ENCODE assay signal across 15 cellular contexts in genomic region chr16:88975511-88976061, GRCh38. TPM values are rescaled to one million over a fixed set of nuclear protein-coding genes. Genes with fewer than 3 reads are reported as not detected.
DNase-seq lines count a peak whose midpoint lies in the region; ATAC-seq, FAIRE-seq and TF ChIP-seq lines count a peak whose summit lies in the region.
"Had no signal": no experiment of that assay in that cellular context is flagged by ENCODE, and none has a peak within 500 bp of the region (broad histone marks: within the 10 kb centered on the region; RNA-seq: fewer than 3 reads in every experiment).

No MANE protein-coding gene starts in this region.

- H3K27ac Mint-ChIP-seq in endodermal cell: peak overlapping the region; percentile 58
- H3K27ac Mint-ChIP-seq: type B pancreatic cell had no signal

- no peaks in the 10 kb centered on the region for H3K36me3 Mint-ChIP-seq in endodermal cell (ENCODE audit: low read depth)
- H3K36me3 Mint-ChIP-seq: type B pancreatic cell had no signal

- DNase-seq in left ventricle myocardium inferior (no peak), left ventricle myocardium superior (no peak), MV-4-11 (lab: John Stamatoyannopoulos, UW) (peak; percentile 48), endodermal cell (no peak), suprapubic skin (ENCODE audit: low spot score in 2 of 2) (no peak), RCC 7860 (ENCODE audit: low spot score) (no peak), gastrocnemius medialis (no peak)
- DNase-seq: activated T-cell treated with anti-CD3 and anti-CD28 coated beads, Interleukin-2, amount 50 U/mL, for 1 hour; GOT3 had no signal

- H3K4me3 ChIP-seq in left ventricle myocardium inferior (peak overlapping the region; percentile 48), endodermal cell (ENCODE audit: low read length) (no peak overlapping the region), suprapubic skin (peak overlapping the region; percentile 15), gastrocnemius medialis (peak overlapping the region in 1 of 4 donors; percentile 30)
- H3K4me3 ChIP-seq: lung had no signal

- TF ChIP-seq CTCF in left ventricle myocardium inferior (IDR thresholded peaks at IDR 0.05; ENCODE audit: borderline replicate concordance) (no peak), endodermal cell (conservative IDR thresholded peaks at IDR 0.05) (no peak), suprapubic skin (IDR thresholded peaks at IDR 0.05) (no peak), gastrocnemius medialis (IDR thresholded peaks at IDR 0.05 in 4 of 5, conservative IDR thresholded peaks at IDR 0.05 in 1 of 5) (no peak)

- H3K36me3 ChIP-seq in left ventricle myocardium inferior: no peaks in the 10 kb centered on the region
- no peaks in the 10 kb centered on the region for H3K36me3 ChIP-seq in endodermal cell (ENCODE audit: control insufficient read depth, insufficient read depth, low read length)
- H3K36me3 ChIP-seq in suprapubic skin: no peaks in the 10 kb centered on the region
- H3K36me3 ChIP-seq in gastrocnemius medialis: no peaks in the 10 kb centered on the region

- intact Hi-C loops in left ventricle myocardium inferior (cut with micrococcal nuclease) (no loop called here), left ventricle myocardium superior (cut with micrococcal nuclease) (no loop called here), gastrocnemius medialis (cut with DNase I; ENCODE audit: low total_unique reads) (no loop called here)

- H3K27me3 Mint-ChIP-seq in endodermal cell (ENCODE audit: insufficient read depth): no peaks in the 10 kb centered on the region

- H3K9me3 ChIP-seq in left ventricle myocardium inferior (replicated peaks) (no peaks in the 10 kb centered on the region), endodermal cell (ENCODE audit: control insufficient read depth, low read length) (no peaks in the 10 kb centered on the region), suprapubic skin (no peaks in the 10 kb centered on the region), gastrocnemius medialis (no peaks in the 10 kb centered on the region)

- ATAC-seq in left ventricle myocardium superior (no peak), GM18870 (IDR thresholded peaks at IDR 0.05; ENCODE audit: unreplicated experiment) (no peak), gastrocnemius medialis (no peak)

- no peak overlapping the region for H3K4me3 Mint-ChIP-seq in endodermal cell
- H3K4me3 Mint-ChIP-seq: type B pancreatic cell had no signal

- 88 to 91% methylated on average over 25 of the region's 25 CpGs for WGBS in endodermal cell (ENCODE audit: insufficient coverage in 1 of 2, insufficient read length in 1 of 2), 2 experiments
- 60% methylated on average over 21 of the region's 25 CpGs for WGBS in suprapubic skin

- H3K27me3 ChIP-seq in left ventricle myocardium inferior (ENCODE audit: low read depth): peaks cover 86% of the 10 kb centered on the region
- no peaks in the 10 kb centered on the region for H3K27me3 ChIP-seq in endodermal cell (ENCODE audit: control insufficient read depth, insufficient read depth, low read length, poor library complexity, severe bottlenecking)
- H3K27me3 ChIP-seq in suprapubic skin: peaks cover 82% of the 10 kb centered on the region
- H3K27me3 ChIP-seq in gastrocnemius medialis: peaks cover 0 to 35% (median 5%) of the 10 kb centered on the region in 3 donors

- H3K4me1 ChIP-seq in left ventricle myocardium inferior (peaks cover 22% of the 10 kb centered on the region), endodermal cell (ENCODE audit: control insufficient read depth, insufficient read depth, low read length) (no peaks in the 10 kb centered on the region), suprapubic skin (peaks cover 4% of the 10 kb centered on the region), gastrocnemius medialis (no peaks in the 10 kb centered on the region)

- TF ChIP-seq POLR2A in suprapubic skin (IDR thresholded peaks at IDR 0.05) (no peak), gastrocnemius medialis (IDR thresholded peaks at IDR 0.05) (no peak)

- H3K9ac ChIP-seq in endodermal cell (ENCODE audit: extremely low read depth, low read length, poor library complexity, severe bottlenecking): no peak overlapping the region

- H3K4me1 Mint-ChIP-seq in endodermal cell: no peaks in the 10 kb centered on the region

- in situ Hi-C loops in gastrocnemius medialis (cut with MboI; ENCODE audit: low sequenced_read_pairs in 4 of 4): no loop called here

- no peak for FAIRE-seq in RCC 7860 (lab: Jason Lieb, UNC)
- FAIRE-seq: D721Med had no signal

- TF ChIP-seq EP300 in suprapubic skin (IDR thresholded peaks at IDR 0.05): no peak

- no peaks in the 10 kb centered on the region for H3K9me3 Mint-ChIP-seq in endodermal cell
- H3K9me3 Mint-ChIP-seq: type B pancreatic cell had no signal

- H3K27ac ChIP-seq in left ventricle myocardium inferior (replicated peaks) (no peak overlapping the region), endodermal cell (ENCODE audit: low read depth, low read length) (no peak overlapping the region), suprapubic skin (no peak overlapping the region), gastrocnemius medialis (no peak overlapping the region)

RNA-seq across cellular contexts. Expression of gene CBFA2T3, which starts 1.4 kb away (rescaled TPM):
- total RNA-seq in left ventricle myocardium inferior (8.6 TPM), left ventricle myocardium superior (11.5 TPM), endodermal cell (1 to 10 TPM; 1.0 to 3.1 TPM), suprapubic skin (1 to 10 TPM; 1.5 to 6.6 (median 2.9) TPM), gastrocnemius medialis (1 to 10 TPM in 3 of 4 donors, under 1 TPM in 1; 0.95 to 7.3 (median 3.3) TPM)
- 5.5 TPM for polyA plus RNA-seq in endodermal cell (2013, experiment 1 of 2)
- 4.3 TPM for polyA plus RNA-seq in endodermal cell (2013, experiment 2 of 2)
- total RNA-seq: LHCN-M2, osteocyte had no signal
